9 cellular contexts compared by ENCODE assay signal in genomic region chr6:10949579-10950490, GRCh38.
"Had no signal": no experiment of that assay in that cellular context is flagged by ENCODE, and none has a peak within 500 bp of the region (broad histone marks: within the 10 kb centered on the region; RNA-seq: fewer than 3 reads in every experiment).

No MANE protein-coding gene starts in this region.

- H3K27ac ChIP-seq: KMS-11 had no signal

- DNase-seq: H9, HCEC 1CT, Karpas-422, KBM-7 had no signal

- ATAC-seq: GM23338 had no signal

- H3K4me2 ChIP-seq: GM23338, KMS-11 had no signal

- FAIRE-seq: H1, H54, HTR-8/SVneo had no signal

- H3K9ac ChIP-seq: KMS-11 had no signal

- H3K4me3 ChIP-seq: GM23338 had no signal

- H2AFZ ChIP-seq: GM23338 had no signal
